ENCODE assay signal across 22 cellular contexts in genomic region chr3:197424674-197425484, GRCh38.
"Had no signal": no experiment of that assay in that cellular context is flagged by ENCODE, and none has a peak within 500 bp of the region (broad histone marks: within the 10 kb centered on the region; RNA-seq: fewer than 3 reads in every experiment).

No MANE protein-coding gene starts in this region.

- H3K4me2 ChIP-seq: smooth muscle cell had no signal

- H3K9me3 ChIP-seq: sigmoid colon, transverse colon, vagina had no signal

- H3K27me3 ChIP-seq: brain microvascular endothelial cell, sigmoid colon, vagina had no signal

- DNase-seq: activated CD4-positive, alpha-beta memory T cell treated with anti-CD3 and anti-CD28 coated beads, Interleukin-2, amount 10 ng/mL, durations not matched to agents 7 days and 5 days; activated CD4-positive, alpha-beta T cell treated with anti-CD3 and anti-CD28 coated beads for 48 hours; activated CD4-positive, CD25-positive, alpha-beta regulatory T cell; activated gamma-delta T cell; brain microvascular endothelial cell; foreskin fibroblast; immature natural killer cell; nucleus accumbens; stimulated activated CD4-positive, alpha-beta T cell treated with anti-CD3 and anti-CD28 coated beads, Interleukin-15, amount 100 ng/mL, for 24 hours; stimulated activated CD4-positive, alpha-beta T cell treated with anti-CD3 and anti-CD28 coated beads, Interleukin-2, amount 100 ng/mL, for 48 hours; stimulated activated CD8-positive, alpha-beta memory T cell treated with anti-CD3 and anti-CD28 coated beads, Interleukin-4, amount 100 ng/mL, for 48 hours; stimulated activated naive B cell treated with anti-CD40 and anti-IgM and Interleukin-4, amounts not matched to agents 10 μg/mL and 1 μg/mL and 100 μg/mL, for 72 hours; transverse colon had no signal

- H3K4me3 Mint-ChIP-seq: activated CD4-positive, alpha-beta memory T cell treated with anti-CD3 and anti-CD28 coated beads, Interleukin-2, amount 10 ng/mL, durations not matched to agents 7 days and 5 days; activated naive CD4-positive, alpha-beta T cell treated with anti-CD3 and anti-CD28 coated beads, Interleukin-2, amount 50 U/mL, for 24 hours; activated T-helper 1 cell treated with anti-CD3 and anti-CD28 coated beads, Interleukin-12 subunit alpha, Interleukin-12 subunit beta, Interleukin-2, Interleukin-4 antibody, amounts not matched to agents 30 ng/mL and 10 ng/mL and 1 ng/mL, durations not matched to agents 14 hours and 24 hours and 36 hours; central memory CD8-positive, alpha-beta T cell; immature natural killer cell; natural killer cell treated with Interleukin-12 subunit alpha and Interleukin-12 subunit beta and Interleukin-15 and Interleukin-18, amount 100 ng/mL, for 72 hours; stimulated activated naive B cell treated with anti-CD40 and anti-IgM and Interleukin-4, amounts not matched to agents 10 μg/mL and 1 μg/mL and 100 μg/mL, for 72 hours had no signal

- H3K27ac ChIP-seq: brain microvascular endothelial cell, coronary artery, sigmoid colon, transverse colon, vagina had no signal

- H3K27me3 Mint-ChIP-seq: activated naive CD4-positive, alpha-beta T cell treated with anti-CD3 and anti-CD28 coated beads, Interleukin-2, amount 50 U/mL, for 24 hours had no signal

- ATAC-seq: left lobe of liver; natural killer cell treated with Interleukin-12 subunit alpha and Interleukin-12 subunit beta and Interleukin-15 and Interleukin-18, amount 100 ng/mL, for 72 hours; stimulated activated naive B cell treated with anti-CD40 and anti-IgM and Interleukin-4, amounts not matched to agents 10 μg/mL and 1 μg/mL and 100 μg/mL, for 72 hours had no signal

- H3K27ac Mint-ChIP-seq: activated CD4-positive, alpha-beta memory T cell treated with anti-CD3 and anti-CD28 coated beads, Interleukin-2, amount 10 ng/mL, durations not matched to agents 7 days and 5 days; activated naive CD4-positive, alpha-beta T cell treated with anti-CD3 and anti-CD28 coated beads, Interleukin-2, amount 50 U/mL, for 24 hours; activated T-helper 1 cell treated with anti-CD3 and anti-CD28 coated beads, Interleukin-12 subunit alpha, Interleukin-12 subunit beta, Interleukin-2, Interleukin-4 antibody, amounts not matched to agents 30 ng/mL and 10 ng/mL and 1 ng/mL, durations not matched to agents 14 hours and 24 hours and 36 hours; immature natural killer cell; natural killer cell treated with Interleukin-12 subunit alpha and Interleukin-12 subunit beta and Interleukin-15 and Interleukin-18, amount 100 ng/mL, for 72 hours; stimulated activated naive B cell treated with anti-CD40 and anti-IgM and Interleukin-4, amounts not matched to agents 10 μg/mL and 1 μg/mL and 100 μg/mL, for 72 hours had no signal

- H3K36me3 ChIP-seq: brain microvascular endothelial cell, sigmoid colon, transverse colon, vagina had no signal

- H3K4me3 ChIP-seq: coronary artery, sigmoid colon, smooth muscle cell, transverse colon, vagina had no signal

- H3K36me3 Mint-ChIP-seq: activated naive CD4-positive, alpha-beta T cell treated with anti-CD3 and anti-CD28 coated beads, Interleukin-2, amount 50 U/mL, for 24 hours; immature natural killer cell; natural killer cell treated with Interleukin-12 subunit alpha and Interleukin-12 subunit beta and Interleukin-15 and Interleukin-18, amount 100 ng/mL, for 72 hours; stimulated activated naive B cell treated with anti-CD40 and anti-IgM and Interleukin-4, amounts not matched to agents 10 μg/mL and 1 μg/mL and 100 μg/mL, for 72 hours had no signal

- H3K9me3 Mint-ChIP-seq: activated CD4-positive, alpha-beta memory T cell treated with anti-CD3 and anti-CD28 coated beads, Interleukin-2, amount 10 ng/mL, durations not matched to agents 7 days and 5 days; activated naive CD4-positive, alpha-beta T cell treated with anti-CD3 and anti-CD28 coated beads, Interleukin-2, amount 50 U/mL, for 24 hours; activated T-helper 1 cell treated with anti-CD3 and anti-CD28 coated beads, Interleukin-12 subunit alpha, Interleukin-12 subunit beta, Interleukin-2, Interleukin-4 antibody, amounts not matched to agents 30 ng/mL and 10 ng/mL and 1 ng/mL, durations not matched to agents 14 hours and 24 hours and 36 hours; central memory CD8-positive, alpha-beta T cell; immature natural killer cell; natural killer cell treated with Interleukin-12 subunit alpha and Interleukin-12 subunit beta and Interleukin-15 and Interleukin-18, amount 100 ng/mL, for 72 hours; stimulated activated naive B cell treated with anti-CD40 and anti-IgM and Interleukin-4, amounts not matched to agents 10 μg/mL and 1 μg/mL and 100 μg/mL, for 72 hours had no signal
